1 cellular context compared by ENCODE assay signal in the genomic region with DNA sequence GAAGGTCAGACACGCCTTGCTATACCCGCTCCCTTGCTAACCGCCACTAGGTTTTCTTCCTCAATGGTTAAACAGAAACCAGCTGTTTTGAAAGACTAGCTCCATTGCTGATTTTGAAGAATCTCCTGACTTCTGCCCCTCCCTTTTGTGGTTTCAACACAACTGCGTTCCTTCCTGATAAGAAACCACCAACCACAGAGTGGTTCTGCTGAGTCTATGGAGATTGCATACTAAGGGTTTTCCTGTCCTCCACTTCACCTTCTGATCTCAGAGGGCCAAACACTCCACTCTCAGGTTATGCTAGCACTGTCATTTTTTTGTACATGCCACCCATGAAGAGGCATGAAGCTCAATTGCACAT.
TF ChIP-seq lines count a peak whose summit lies in the region.

No MANE protein-coding gene starts in this region.

TF ChIP-seq in K562, 482 proteins besides CTCF, POLR2A, EP300 and RAD21 (continued from another document and continues in another):
- TF ChIP-seq TAF9B (IDR thresholded peaks at IDR 0.05; ENCODE audit: partially characterized antibody) (peak; percentile 19), ILK (tag; IDR thresholded peaks at IDR 0.05; ENCODE audit: borderline replicate concordance, low read depth) (no peak), SPI1 (IDR thresholded peaks at IDR 0.05; ENCODE audit: borderline replicate concordance, low read depth, low read length) (peak; percentile 29; the same call in 1 of the 2 replicates), RNF2 (IDR thresholded peaks at IDR 0.05) (peak; percentile 97), HNRNPL (IDR thresholded peaks at IDR 0.05; ENCODE audit: low read depth, low read length) (no peak), U2AF2 (optimal IDR thresholded peaks at IDR 0.05; ENCODE audit: low read depth, low read length) (no peak), CTBP1 (IDR thresholded peaks at IDR 0.05; ENCODE audit: borderline replicate concordance) (peak; percentile 89; the same call in 1 of the 2 replicates), KLF13 (tag; IDR thresholded peaks at IDR 0.05; ENCODE audit: borderline replicate concordance, low read depth) (no peak), SMARCA4 (IDR thresholded peaks at IDR 0.05) (peak; percentile 95), BHLHE40 (IDR thresholded peaks at IDR 0.05; ENCODE audit: low read length) (peak; percentile 85), GATAD2B (IDR thresholded peaks at IDR 0.05; ENCODE audit: borderline replicate concordance) (no peak), RBM17 (IDR thresholded peaks at IDR 0.05; ENCODE audit: borderline replicate concordance, low read depth, low read length) (no peak), POLR2AphosphoS5 (IDR thresholded peaks at IDR 0.05; ENCODE audit: control insufficient read depth, insufficient read depth, low read depth, low read length) (peak; percentile 92), ZBTB17 (CRISPR knock-in tag; IDR thresholded peaks at IDR 0.05) (no peak), POLR3G (IDR thresholded peaks at IDR 0.05; ENCODE audit: extremely low read depth, insufficient read length, insufficient replicate concordance) (no peak), MYC (IDR thresholded peaks at IDR 0.05; ENCODE audit: low read depth, low read length) (peak; percentile 63; the same call in 1 of the 2 replicates), MYC (CRISPR knock-in tag; IDR thresholded peaks at IDR 0.05; ENCODE audit: borderline replicate concordance, low read depth) (no peak), ZFP30 (CRISPR knock-in tag; IDR thresholded peaks at IDR 0.05; ENCODE audit: borderline replicate concordance) (no peak), ILF3 (IDR thresholded peaks at IDR 0.05; ENCODE audit: borderline replicate concordance) (no peak), ZNF239 (CRISPR knock-in tag; IDR thresholded peaks at IDR 0.05) (no peak), ZNF75A (CRISPR knock-in tag; IDR thresholded peaks at IDR 0.05) (no peak), SP2 (IDR thresholded peaks at IDR 0.05; ENCODE audit: extremely low read depth, low read depth, low read length, poor library complexity, severe bottlenecking) (no peak), ZNF764 (CRISPR knock-in tag; IDR thresholded peaks at IDR 0.05; ENCODE audit: low read depth) (no peak), COPS2 (conservative IDR thresholded peaks at IDR 0.05) (no peak), ERF (CRISPR knock-in tag; IDR thresholded peaks at IDR 0.05) (no peak)
- TF ChIP-seq, protein P1, sequence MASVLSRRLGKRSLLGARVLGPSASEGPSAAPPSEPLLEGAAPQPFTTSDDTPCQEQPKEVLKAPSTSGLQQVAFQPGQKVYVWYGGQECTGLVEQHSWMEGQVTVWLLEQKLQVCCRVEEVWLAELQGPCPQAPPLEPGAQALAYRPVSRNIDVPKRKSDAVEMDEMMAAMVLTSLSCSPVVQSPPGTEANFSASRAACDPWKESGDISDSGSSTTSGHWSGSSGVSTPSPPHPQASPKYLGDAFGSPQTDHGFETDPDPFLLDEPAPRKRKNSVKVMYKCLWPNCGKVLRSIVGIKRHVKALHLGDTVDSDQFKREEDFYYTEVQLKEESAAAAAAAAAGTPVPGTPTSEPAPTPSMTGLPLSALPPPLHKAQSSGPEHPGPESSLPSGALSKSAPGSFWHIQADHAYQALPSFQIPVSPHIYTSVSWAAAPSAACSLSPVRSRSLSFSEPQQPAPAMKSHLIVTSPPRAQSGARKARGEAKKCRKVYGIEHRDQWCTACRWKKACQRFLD (CRISPR knock-in tag; IDR thresholded peaks at IDR 0.05) = peak; percentile 84
- TF ChIP-seq, protein P2, sequence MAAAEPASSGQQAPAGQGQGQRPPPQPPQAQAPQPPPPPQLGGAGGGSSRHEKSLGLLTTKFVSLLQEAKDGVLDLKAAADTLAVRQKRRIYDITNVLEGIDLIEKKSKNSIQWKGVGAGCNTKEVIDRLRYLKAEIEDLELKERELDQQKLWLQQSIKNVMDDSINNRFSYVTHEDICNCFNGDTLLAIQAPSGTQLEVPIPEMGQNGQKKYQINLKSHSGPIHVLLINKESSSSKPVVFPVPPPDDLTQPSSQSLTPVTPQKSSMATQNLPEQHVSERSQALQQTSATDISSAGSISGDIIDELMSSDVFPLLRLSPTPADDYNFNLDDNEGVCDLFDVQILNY (CRISPR knock-in tag; IDR thresholded peaks at IDR 0.05) = no peak
- TF ChIP-seq, protein P3, sequence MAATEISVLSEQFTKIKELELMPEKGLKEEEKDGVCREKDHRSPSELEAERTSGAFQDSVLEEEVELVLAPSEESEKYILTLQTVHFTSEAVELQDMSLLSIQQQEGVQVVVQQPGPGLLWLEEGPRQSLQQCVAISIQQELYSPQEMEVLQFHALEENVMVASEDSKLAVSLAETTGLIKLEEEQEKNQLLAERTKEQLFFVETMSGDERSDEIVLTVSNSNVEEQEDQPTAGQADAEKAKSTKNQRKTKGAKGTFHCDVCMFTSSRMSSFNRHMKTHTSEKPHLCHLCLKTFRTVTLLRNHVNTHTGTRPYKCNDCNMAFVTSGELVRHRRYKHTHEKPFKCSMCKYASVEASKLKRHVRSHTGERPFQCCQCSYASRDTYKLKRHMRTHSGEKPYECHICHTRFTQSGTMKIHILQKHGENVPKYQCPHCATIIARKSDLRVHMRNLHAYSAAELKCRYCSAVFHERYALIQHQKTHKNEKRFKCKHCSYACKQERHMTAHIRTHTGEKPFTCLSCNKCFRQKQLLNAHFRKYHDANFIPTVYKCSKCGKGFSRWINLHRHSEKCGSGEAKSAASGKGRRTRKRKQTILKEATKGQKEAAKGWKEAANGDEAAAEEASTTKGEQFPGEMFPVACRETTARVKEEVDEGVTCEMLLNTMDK (IDR thresholded peaks at IDR 0.05; ENCODE audit: borderline replicate concordance, insufficient read depth, low read depth, low read length, poor library complexity, severe bottlenecking) = no peak
- TF ChIP-seq, protein P4, sequence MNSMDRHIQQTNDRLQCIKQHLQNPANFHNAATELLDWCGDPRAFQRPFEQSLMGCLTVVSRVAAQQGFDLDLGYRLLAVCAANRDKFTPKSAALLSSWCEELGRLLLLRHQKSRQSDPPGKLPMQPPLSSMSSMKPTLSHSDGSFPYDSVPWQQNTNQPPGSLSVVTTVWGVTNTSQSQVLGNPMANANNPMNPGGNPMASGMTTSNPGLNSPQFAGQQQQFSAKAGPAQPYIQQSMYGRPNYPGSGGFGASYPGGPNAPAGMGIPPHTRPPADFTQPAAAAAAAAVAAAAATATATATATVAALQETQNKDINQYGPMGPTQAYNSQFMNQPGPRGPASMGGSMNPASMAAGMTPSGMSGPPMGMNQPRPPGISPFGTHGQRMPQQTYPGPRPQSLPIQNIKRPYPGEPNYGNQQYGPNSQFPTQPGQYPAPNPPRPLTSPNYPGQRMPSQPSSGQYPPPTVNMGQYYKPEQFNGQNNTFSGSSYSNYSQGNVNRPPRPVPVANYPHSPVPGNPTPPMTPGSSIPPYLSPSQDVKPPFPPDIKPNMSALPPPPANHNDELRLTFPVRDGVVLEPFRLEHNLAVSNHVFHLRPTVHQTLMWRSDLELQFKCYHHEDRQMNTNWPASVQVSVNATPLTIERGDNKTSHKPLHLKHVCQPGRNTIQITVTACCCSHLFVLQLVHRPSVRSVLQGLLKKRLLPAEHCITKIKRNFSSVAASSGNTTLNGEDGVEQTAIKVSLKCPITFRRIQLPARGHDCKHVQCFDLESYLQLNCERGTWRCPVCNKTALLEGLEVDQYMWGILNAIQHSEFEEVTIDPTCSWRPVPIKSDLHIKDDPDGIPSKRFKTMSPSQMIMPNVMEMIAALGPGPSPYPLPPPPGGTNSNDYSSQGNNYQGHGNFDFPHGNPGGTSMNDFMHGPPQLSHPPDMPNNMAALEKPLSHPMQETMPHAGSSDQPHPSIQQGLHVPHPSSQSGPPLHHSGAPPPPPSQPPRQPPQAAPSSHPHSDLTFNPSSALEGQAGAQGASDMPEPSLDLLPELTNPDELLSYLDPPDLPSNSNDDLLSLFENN (IDR thresholded peaks at IDR 0.05; ENCODE audit: low read depth in 2 of 2, low read length in 2 of 2) = peak in 1 of 2 experiments; percentile 93; a peak in 2 of 4 replicates
- TF ChIP-seq, protein P5, sequence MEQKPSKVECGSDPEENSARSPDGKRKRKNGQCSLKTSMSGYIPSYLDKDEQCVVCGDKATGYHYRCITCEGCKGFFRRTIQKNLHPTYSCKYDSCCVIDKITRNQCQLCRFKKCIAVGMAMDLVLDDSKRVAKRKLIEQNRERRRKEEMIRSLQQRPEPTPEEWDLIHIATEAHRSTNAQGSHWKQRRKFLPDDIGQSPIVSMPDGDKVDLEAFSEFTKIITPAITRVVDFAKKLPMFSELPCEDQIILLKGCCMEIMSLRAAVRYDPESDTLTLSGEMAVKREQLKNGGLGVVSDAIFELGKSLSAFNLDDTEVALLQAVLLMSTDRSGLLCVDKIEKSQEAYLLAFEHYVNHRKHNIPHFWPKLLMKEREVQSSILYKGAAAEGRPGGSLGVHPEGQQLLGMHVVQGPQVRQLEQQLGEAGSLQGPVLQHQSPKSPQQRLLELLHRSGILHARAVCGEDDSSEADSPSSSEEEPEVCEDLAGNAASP (IDR thresholded peaks at IDR 0.05) = no peak
- TF ChIP-seq, protein P6, sequence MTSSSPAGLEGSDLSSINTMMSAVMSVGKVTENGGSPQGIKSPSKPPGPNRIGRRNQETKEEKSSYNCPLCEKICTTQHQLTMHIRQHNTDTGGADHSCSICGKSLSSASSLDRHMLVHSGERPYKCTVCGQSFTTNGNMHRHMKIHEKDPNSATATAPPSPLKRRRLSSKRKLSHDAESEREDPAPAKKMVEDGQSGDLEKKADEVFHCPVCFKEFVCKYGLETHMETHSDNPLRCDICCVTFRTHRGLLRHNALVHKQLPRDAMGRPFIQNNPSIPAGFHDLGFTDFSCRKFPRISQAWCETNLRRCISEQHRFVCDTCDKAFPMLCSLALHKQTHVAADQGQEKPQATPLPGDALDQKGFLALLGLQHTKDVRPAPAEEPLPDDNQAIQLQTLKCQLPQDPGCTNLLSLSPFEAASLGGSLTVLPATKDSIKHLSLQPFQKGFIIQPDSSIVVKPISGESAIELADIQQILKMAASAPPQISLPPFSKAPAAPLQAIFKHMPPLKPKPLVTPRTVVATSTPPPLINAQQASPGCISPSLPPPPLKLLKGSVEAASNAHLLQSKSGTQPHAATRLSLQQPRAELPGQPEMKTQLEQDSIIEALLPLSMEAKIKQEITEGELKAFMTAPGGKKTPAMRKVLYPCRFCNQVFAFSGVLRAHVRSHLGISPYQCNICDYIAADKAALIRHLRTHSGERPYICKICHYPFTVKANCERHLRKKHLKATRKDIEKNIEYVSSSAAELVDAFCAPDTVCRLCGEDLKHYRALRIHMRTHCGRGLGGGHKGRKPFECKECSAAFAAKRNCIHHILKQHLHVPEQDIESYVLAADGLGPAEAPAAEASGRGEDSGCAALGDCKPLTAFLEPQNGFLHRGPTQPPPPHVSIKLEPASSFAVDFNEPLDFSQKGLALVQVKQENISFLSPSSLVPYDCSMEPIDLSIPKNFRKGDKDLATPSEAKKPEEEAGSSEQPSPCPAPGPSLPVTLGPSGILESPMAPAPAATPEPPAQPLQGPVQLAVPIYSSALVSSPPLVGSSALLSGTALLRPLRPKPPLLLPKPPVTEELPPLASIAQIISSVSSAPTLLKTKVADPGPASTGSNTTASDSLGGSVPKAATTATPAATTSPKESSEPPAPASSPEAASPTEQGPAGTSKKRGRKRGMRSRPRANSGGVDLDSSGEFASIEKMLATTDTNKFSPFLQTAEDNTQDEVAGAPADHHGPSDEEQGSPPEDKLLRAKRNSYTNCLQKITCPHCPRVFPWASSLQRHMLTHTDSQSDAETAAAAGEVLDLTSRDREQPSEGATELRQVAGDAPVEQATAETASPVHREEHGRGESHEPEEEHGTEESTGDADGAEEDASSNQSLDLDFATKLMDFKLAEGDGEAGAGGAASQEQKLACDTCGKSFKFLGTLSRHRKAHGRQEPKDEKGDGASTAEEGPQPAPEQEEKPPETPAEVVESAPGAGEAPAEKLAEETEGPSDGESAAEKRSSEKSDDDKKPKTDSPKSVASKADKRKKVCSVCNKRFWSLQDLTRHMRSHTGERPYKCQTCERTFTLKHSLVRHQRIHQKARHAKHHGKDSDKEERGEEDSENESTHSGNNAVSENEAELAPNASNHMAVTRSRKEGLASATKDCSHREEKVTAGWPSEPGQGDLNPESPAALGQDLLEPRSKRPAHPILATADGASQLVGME (CRISPR knock-in tag; IDR thresholded peaks at IDR 0.05) = no peak
- TF ChIP-seq, protein P7, sequence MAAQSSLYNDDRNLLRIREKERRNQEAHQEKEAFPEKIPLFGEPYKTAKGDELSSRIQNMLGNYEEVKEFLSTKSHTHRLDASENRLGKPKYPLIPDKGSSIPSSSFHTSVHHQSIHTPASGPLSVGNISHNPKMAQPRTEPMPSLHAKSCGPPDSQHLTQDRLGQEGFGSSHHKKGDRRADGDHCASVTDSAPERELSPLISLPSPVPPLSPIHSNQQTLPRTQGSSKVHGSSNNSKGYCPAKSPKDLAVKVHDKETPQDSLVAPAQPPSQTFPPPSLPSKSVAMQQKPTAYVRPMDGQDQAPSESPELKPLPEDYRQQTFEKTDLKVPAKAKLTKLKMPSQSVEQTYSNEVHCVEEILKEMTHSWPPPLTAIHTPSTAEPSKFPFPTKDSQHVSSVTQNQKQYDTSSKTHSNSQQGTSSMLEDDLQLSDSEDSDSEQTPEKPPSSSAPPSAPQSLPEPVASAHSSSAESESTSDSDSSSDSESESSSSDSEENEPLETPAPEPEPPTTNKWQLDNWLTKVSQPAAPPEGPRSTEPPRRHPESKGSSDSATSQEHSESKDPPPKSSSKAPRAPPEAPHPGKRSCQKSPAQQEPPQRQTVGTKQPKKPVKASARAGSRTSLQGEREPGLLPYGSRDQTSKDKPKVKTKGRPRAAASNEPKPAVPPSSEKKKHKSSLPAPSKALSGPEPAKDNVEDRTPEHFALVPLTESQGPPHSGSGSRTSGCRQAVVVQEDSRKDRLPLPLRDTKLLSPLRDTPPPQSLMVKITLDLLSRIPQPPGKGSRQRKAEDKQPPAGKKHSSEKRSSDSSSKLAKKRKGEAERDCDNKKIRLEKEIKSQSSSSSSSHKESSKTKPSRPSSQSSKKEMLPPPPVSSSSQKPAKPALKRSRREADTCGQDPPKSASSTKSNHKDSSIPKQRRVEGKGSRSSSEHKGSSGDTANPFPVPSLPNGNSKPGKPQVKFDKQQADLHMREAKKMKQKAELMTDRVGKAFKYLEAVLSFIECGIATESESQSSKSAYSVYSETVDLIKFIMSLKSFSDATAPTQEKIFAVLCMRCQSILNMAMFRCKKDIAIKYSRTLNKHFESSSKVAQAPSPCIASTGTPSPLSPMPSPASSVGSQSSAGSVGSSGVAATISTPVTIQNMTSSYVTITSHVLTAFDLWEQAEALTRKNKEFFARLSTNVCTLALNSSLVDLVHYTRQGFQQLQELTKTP (IDR thresholded peaks at IDR 0.05; ENCODE audit: low read depth in 1 of 2, partially characterized antibody in 2 of 2) = peak in 1 of 2 experiments; percentile 80
- TF ChIP-seq, protein P8, sequence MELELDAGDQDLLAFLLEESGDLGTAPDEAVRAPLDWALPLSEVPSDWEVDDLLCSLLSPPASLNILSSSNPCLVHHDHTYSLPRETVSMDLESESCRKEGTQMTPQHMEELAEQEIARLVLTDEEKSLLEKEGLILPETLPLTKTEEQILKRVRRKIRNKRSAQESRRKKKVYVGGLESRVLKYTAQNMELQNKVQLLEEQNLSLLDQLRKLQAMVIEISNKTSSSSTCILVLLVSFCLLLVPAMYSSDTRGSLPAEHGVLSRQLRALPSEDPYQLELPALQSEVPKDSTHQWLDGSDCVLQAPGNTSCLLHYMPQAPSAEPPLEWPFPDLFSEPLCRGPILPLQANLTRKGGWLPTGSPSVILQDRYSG (tag; conservative IDR thresholded peaks at IDR 0.05; ENCODE audit: low read depth) = no peak
- TF ChIP-seq, protein P9, sequence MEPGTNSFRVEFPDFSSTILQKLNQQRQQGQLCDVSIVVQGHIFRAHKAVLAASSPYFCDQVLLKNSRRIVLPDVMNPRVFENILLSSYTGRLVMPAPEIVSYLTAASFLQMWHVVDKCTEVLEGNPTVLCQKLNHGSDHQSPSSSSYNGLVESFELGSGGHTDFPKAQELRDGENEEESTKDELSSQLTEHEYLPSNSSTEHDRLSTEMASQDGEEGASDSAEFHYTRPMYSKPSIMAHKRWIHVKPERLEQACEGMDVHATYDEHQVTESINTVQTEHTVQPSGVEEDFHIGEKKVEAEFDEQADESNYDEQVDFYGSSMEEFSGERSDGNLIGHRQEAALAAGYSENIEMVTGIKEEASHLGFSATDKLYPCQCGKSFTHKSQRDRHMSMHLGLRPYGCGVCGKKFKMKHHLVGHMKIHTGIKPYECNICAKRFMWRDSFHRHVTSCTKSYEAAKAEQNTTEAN (CRISPR knock-in tag; IDR thresholded peaks at IDR 0.05) = no peak
